Comparison of ENCODE assay signal across 24 cellular contexts in the genomic region with DNA sequence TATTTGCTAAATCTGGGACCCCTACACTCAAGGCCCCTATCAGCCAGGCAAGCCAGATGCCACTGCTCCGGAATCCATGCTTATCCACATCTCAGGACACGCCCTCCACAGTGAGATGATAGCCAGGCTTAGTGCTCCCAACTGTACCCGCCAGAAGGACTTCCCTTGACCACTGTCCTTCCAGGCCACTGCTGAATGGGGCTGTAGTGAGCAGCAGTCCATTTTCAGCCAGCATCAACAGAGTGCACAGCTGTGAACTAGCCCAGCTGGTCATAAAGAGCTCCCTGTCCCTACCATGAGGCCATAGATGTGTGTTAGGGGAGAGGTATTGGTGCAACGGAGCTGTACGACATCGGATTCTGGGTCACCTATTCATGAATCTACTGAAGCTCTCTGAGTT.
"Had no signal": no experiment of that assay in that cellular context is flagged by ENCODE, and none has a peak within 500 bp of the region (broad histone marks: within the 10 kb centered on the region; RNA-seq: fewer than 3 reads in every experiment).

No MANE protein-coding gene starts in this region.

- H3K27ac ChIP-seq: adrenal gland, body of pancreas, colonic mucosa, epithelial cell of prostate, esophagus squamous epithelium had no signal

- H3K27me3 ChIP-seq: adrenal gland, body of pancreas, colonic mucosa had no signal

- H3K36me3 ChIP-seq: adrenal gland, colonic mucosa, esophagus squamous epithelium had no signal

- H3K9me3 ChIP-seq: adrenal gland, body of pancreas, colonic mucosa, esophagus squamous epithelium had no signal

- DNase-seq: activated CD4-positive, alpha-beta memory T cell treated with anti-CD3 and anti-CD28 coated beads for 36 hours; activated CD4-positive, alpha-beta T cell treated with anti-CD3 and anti-CD28 coated beads for 36 hours; activated CD4-positive, alpha-beta T cell treated with anti-CD3 and anti-CD28 coated beads, Interleukin-2, amount 10 ng/mL, durations not matched to agents 24 days and 14 days; activated CD4-positive, CD25-positive, alpha-beta regulatory T cell; activated CD4-positive, CD25-positive, alpha-beta regulatory T cell treated with anti-CD3 and anti-CD28 coated beads, Interleukin-2, amount 50 U/mL, for 72 hours; activated CD8-positive, alpha-beta memory T cell treated with anti-CD3 and anti-CD28 coated beads, Interleukin-2, amount 10 ng/mL, durations not matched to agents 7 days and 5 days; activated CD8-positive, alpha-beta memory T cell treated with anti-CD3 and anti-CD28 coated beads, Interleukin-2, amount 50 U/mL, for 4 hours; activated CD8-positive, alpha-beta T cell treated with anti-CD3 and anti-CD28 coated beads, Interleukin-2, amount 10 ng/mL, durations not matched to agents 7 days and 5 days; activated effector memory CD4-positive, alpha-beta T cell treated with anti-CD3 and anti-CD28 coated beads, Interleukin-2, amount 50 U/mL, for 16 hours; activated naive CD4-positive, alpha-beta T cell treated with anti-CD3 and anti-CD28 coated beads for 36 hours; activated naive CD8-positive, alpha-beta T cell treated with anti-CD3 and anti-CD28 coated beads for 36 hours; activated naive CD8-positive, alpha-beta T cell treated with anti-CD3 and anti-CD28 coated beads, Interleukin-2, amount 50 U/mL, for 24 hours; activated T-cell treated with anti-CD3 and anti-CD28 coated beads, Interleukin-2, amount 50 U/mL, for 1 hour; activated T-cell treated with anti-CD3 and anti-CD28 coated beads, Interleukin-2, amount 50 U/mL, for 48 hours; adrenal gland; aorta; body of pancreas; colonic mucosa; effector CD8-positive, alpha-beta T cell; esophagus squamous epithelium; foreskin melanocyte; glutamatergic neuron; T-helper 2 cell had no signal

- ATAC-seq: activated CD4-positive, alpha-beta T cell treated with anti-CD3 and anti-CD28 coated beads for 36 hours; activated CD8-positive, alpha-beta memory T cell treated with anti-CD3 and anti-CD28 coated beads, Interleukin-2, amount 10 ng/mL, durations not matched to agents 7 days and 5 days; activated CD8-positive, alpha-beta T cell treated with anti-CD3 and anti-CD28 coated beads, Interleukin-2, amount 10 ng/mL, durations not matched to agents 7 days and 5 days; activated naive CD8-positive, alpha-beta T cell treated with anti-CD3 and anti-CD28 coated beads, Interleukin-2, amount 50 U/mL, for 24 hours; body of pancreas had no signal

- H3K4me3 ChIP-seq: adrenal gland, body of pancreas, colonic mucosa, esophagus squamous epithelium had no signal

- H3K4me1 ChIP-seq: adrenal gland, esophagus squamous epithelium had no signal
